17 cellular contexts compared by ENCODE assay signal in genomic region chr2:18949871-18950597, GRCh38.
DNase-seq lines count a peak whose midpoint lies in the region; ATAC-seq, FAIRE-seq and TF ChIP-seq lines count a peak whose summit lies in the region.
"Had no signal": no experiment of that assay in that cellular context is flagged by ENCODE, and none has a peak within 500 bp of the region (broad histone marks: within the 10 kb centered on the region; RNA-seq: fewer than 3 reads in every experiment).

No MANE protein-coding gene starts in this region.

- peak overlapping the region; percentile 28 for H2AFZ ChIP-seq in neuronal stem cell (ENCODE audit: low read length)
- H2AFZ ChIP-seq: parathyroid adenoma had no signal

- TF ChIP-seq CTCF in AG10803 (conservative IDR thresholded peaks at IDR 0.05; ENCODE audit: low read length) (no peak), choroid plexus epithelial cell (conservative IDR thresholded peaks at IDR 0.05; ENCODE audit: low read depth, low read length) (no peak), thyroid gland (IDR thresholded peaks at IDR 0.05) (no peak), upper lobe of right lung (IDR thresholded peaks at IDR 0.05) (no peak)

- no peak for TF ChIP-seq POLR2A in thyroid gland (IDR thresholded peaks at IDR 0.05)

- no peak overlapping the region for H3K23ac ChIP-seq in neuronal stem cell (ENCODE audit: low read depth, low read length, poor library complexity)

- H4K91ac ChIP-seq in neuronal stem cell (ENCODE audit: low read depth, low read length, poor library complexity): no peak overlapping the region

- no peak overlapping the region for H3K14ac ChIP-seq in neuronal stem cell (ENCODE audit: low read length)

- H3K27ac ChIP-seq in neuronal stem cell (replicated peaks; ENCODE audit: low read length): no peak overlapping the region
- H3K27ac ChIP-seq in thyroid gland: no peak overlapping the region
- H3K27ac ChIP-seq in upper lobe of right lung: no peak overlapping the region
- H3K27ac ChIP-seq: esophagus squamous epithelium, parathyroid adenoma, tibial artery had no signal

- H2BK12ac ChIP-seq in neuronal stem cell (ENCODE audit: low read length): no peak overlapping the region

- no peak overlapping the region for H3K18ac ChIP-seq in neuronal stem cell (ENCODE audit: low read length)

- H2BK15ac ChIP-seq in neuronal stem cell (ENCODE audit: low read length): no peak overlapping the region

- WGBS in neuronal stem cell (ENCODE audit: extremely low coverage in 2 of 2, insufficient read length in 2 of 2, insufficient replicate concordance in 1 of 2), 2 donors: no CpG with 5 or more reads among the region's 7 CpGs
- 68% methylated on average over 7 of the region's 7 CpGs for WGBS in thyroid gland, 2 donors

- ATAC-seq in HG03159 (IDR thresholded peaks at IDR 0.05; ENCODE audit: unreplicated experiment): no peak
- ATAC-seq in upper lobe of right lung: no peak

- no peak overlapping the region for H3K4ac ChIP-seq in neuronal stem cell (ENCODE audit: low read length)

- no peak overlapping the region for H2BK120ac ChIP-seq in neuronal stem cell (ENCODE audit: low read depth, low read length)

- H3K36me3 ChIP-seq in neuronal stem cell (replicated peaks in 1 of 2; ENCODE audit: control insufficient read depth in 2 of 2, insufficient read depth in 2 of 2, low read length in 2 of 2) (no peaks in the 10 kb centered on the region), thyroid gland (no peaks in the 10 kb centered on the region), upper lobe of right lung (no peaks in the 10 kb centered on the region)
- H3K36me3 ChIP-seq: esophagus squamous epithelium, tibial artery had no signal

- DNase-seq in AG10803 (ENCODE audit: low read depth) (peak; percentile 63), HTR-8/SVneo (ENCODE audit: insufficient read length, low spot score) (peak; percentile 53), choroid plexus epithelial cell (ENCODE audit: low read depth) (peak; percentile 93), neuronal stem cell (ENCODE audit: low spot score) (no peak), thyroid gland (no peak), upper lobe of right lung (no peak), cortex of kidney (lab: John Stamatoyannopoulos, UW) (no peak)
- DNase-seq: activated CD4-positive, alpha-beta T cell treated with anti-CD3 and anti-CD28 coated beads, Interleukin-2, amount 10 ng/mL, durations not matched to agents 7 days and 5 days; activated gamma-delta T cell treated with Interleukin-2 at 50 U/mL for 16 hours; Caco-2; cerebellar nuclear complex; esophagus squamous epithelium; kidney glomerular epithelial cell; NCI-H526; tibial artery had no signal

- H3K9ac ChIP-seq in neuronal stem cell (ENCODE audit: low read depth, low read length, poor library complexity): no peak overlapping the region
- H3K9ac ChIP-seq: parathyroid adenoma had no signal

- no peak overlapping the region for H4K8ac ChIP-seq in neuronal stem cell (ENCODE audit: low read depth, low read length)

- intact Hi-C loops in thyroid gland (cut with DNase I): no loop called here
- intact Hi-C loops in upper lobe of right lung (cut with DNase I): no loop called here

- FAIRE-seq in HTR-8/SVneo (lab: Jason Lieb, UNC): peak; percentile 94

- no peak overlapping the region for H3K4me2 ChIP-seq in neuronal stem cell (ENCODE audit: insufficient read depth, low read length, poor library complexity, severe bottlenecking)

- H2BK5ac ChIP-seq in neuronal stem cell (ENCODE audit: low read length): no peak overlapping the region

- H2AK5ac ChIP-seq in neuronal stem cell (ENCODE audit: low read depth, low read length): no peak overlapping the region

- H3K4me1 ChIP-seq in neuronal stem cell (ENCODE audit: control insufficient read depth in 2 of 2, insufficient read depth in 1 of 2, low read depth in 1 of 2, low read length in 2 of 2) (peaks cover 0 to 5% of the 10 kb centered on the region in 2 donors), thyroid gland (no peaks in the 10 kb centered on the region), upper lobe of right lung (no peaks in the 10 kb centered on the region)
- H3K4me1 ChIP-seq: Caco-2, esophagus squamous epithelium, parathyroid adenoma, tibial artery had no signal

- H3K9me3 ChIP-seq in neuronal stem cell (replicated peaks in 1 of 2; ENCODE audit: control insufficient read depth in 2 of 2, insufficient read depth in 1 of 2, low read depth in 1 of 2, low read length in 2 of 2) (no peaks in the 10 kb centered on the region), thyroid gland (no peaks in the 10 kb centered on the region), upper lobe of right lung (no peaks in the 10 kb centered on the region)
- H3K9me3 ChIP-seq: Caco-2, esophagus squamous epithelium had no signal

- no peaks in the 10 kb centered on the region for H3K27me3 ChIP-seq in neuronal stem cell (ENCODE audit: control insufficient read depth in 3 of 3, insufficient read depth in 3 of 3, low read depth in 1 of 3, low read length in 3 of 3)
- no peaks in the 10 kb centered on the region for H3K27me3 ChIP-seq in thyroid gland
- no peaks in the 10 kb centered on the region for H3K27me3 ChIP-seq in upper lobe of right lung
- H3K27me3 ChIP-seq: esophagus squamous epithelium, tibial artery had no signal

- no peak overlapping the region for H3K4me3 ChIP-seq in AG10803 (ENCODE audit: low read length)
- no peak overlapping the region for H3K4me3 ChIP-seq in choroid plexus epithelial cell (ENCODE audit: low read depth, low read length)
- H3K4me3 ChIP-seq in neuronal stem cell (ENCODE audit: low read length in 2 of 2): no peak overlapping the region
- no peak overlapping the region for H3K4me3 ChIP-seq in thyroid gland (replicated peaks in 1 of 3)
- no peak overlapping the region for H3K4me3 ChIP-seq in upper lobe of right lung
- H3K4me3 ChIP-seq: tibial artery had no signal

- no peaks in the 10 kb centered on the region for H3K79me1 ChIP-seq in neuronal stem cell (ENCODE audit: low read depth, low read length)

Comparison
In these comparisons a context has a peak if more than half of its experiments do, and no peak if none do; other contexts are left out.
1. DNase-seq: peak in AG10803 (single experiment), HTR-8/SVneo (single experiment) and choroid plexus epithelial cell (single experiment); none in neuronal stem cell (single experiment), thyroid gland (0 of 2), upper lobe of right lung (single experiment) and cortex of kidney (single experiment).